Comparison of ENCODE assay signal across 8 cellular contexts in the genomic region with DNA sequence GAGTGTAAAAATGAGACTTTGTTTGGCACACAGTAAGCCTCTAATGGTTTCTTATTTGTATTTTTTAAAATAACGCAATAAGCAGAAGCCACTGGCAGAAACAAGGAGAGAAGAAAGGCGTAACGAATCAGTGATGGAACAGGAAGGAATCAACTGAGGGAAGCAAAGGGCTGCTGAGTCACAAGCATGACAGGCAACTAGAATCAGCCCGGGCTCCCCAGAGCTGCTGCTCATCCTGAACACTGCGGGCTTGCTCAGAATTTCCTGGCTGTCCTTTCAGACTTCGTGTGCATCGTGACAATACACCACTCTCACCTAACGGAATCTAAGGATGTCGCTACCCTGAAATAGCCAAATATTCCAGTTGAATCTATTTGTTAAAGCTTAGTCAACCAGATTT. TPM values are rescaled to one million over a fixed set of nuclear protein-coding genes. Genes with fewer than 3 reads are reported as not detected.
DNase-seq lines count a peak whose midpoint lies in the region; ATAC-seq and TF ChIP-seq lines count a peak whose summit lies in the region.

No MANE protein-coding gene starts in this region.

- TF ChIP-seq CTCF in astrocyte of the cerebellum (IDR thresholded peaks at IDR 0.05; ENCODE audit: low read depth, low read length, missing control alignments) (no peak), kidney epithelial cell (IDR thresholded peaks at IDR 0.05; ENCODE audit: insufficient read depth, low read length, poor library complexity, severe bottlenecking) (no peak)

- DNase-seq in Right ventricle myocardium superior (no peak), cardiac septum (ENCODE audit: low spot score) (no peak), astrocyte of the cerebellum (ENCODE audit: low read depth) (peak; percentile 50), kidney epithelial cell (ENCODE audit: low read depth) (peak; percentile 26), NCI-H524 (lab: John Stamatoyannopoulos, UW) (no peak)

- H3K4me3 ChIP-seq in astrocyte of the cerebellum (ENCODE audit: low read depth, low read length) (no peak overlapping the region), kidney epithelial cell (ENCODE audit: low read depth, low read length) (no peak overlapping the region)

- in situ Hi-C loops in astrocyte of the cerebellum (cut with HindIII; ENCODE audit: low sequenced_read_pairs), result loop anchor here (5.0 kb wide), 1 partner anchor 91 kb away; no protein-coding TSS in a partner anchor

- no peaks in the 10 kb centered on the region for H3K36me3 ChIP-seq in kidney epithelial cell (ENCODE audit: control insufficient read depth, insufficient read depth, low read length)

- intact Hi-C loops in Right ventricle myocardium superior (cut with DNase I), result no loop called here
- intact Hi-C loops in cardiac septum (cut with DNase I), result no loop called here

- no peaks in the 10 kb centered on the region for H3K27me3 ChIP-seq in kidney epithelial cell (ENCODE audit: control insufficient read depth, insufficient read depth, low read length)

- ATAC-seq in Right ventricle myocardium superior (ENCODE audit: poor library complexity), result peak; percentile 72
- ATAC-seq in HG02870 (IDR thresholded peaks at IDR 0.05; ENCODE audit: unreplicated experiment), result no peak
- ATAC-seq in GM18907 (IDR thresholded peaks at IDR 0.05; ENCODE audit: unreplicated experiment), result no peak
- no peak for ATAC-seq in GM18498 (IDR thresholded peaks at IDR 0.05; ENCODE audit: unreplicated experiment)

RNA-seq across cellular contexts. Expression of a gene that starts 20.7 kb away (rescaled TPM):
- 18.4 TPM for total RNA-seq in Right ventricle myocardium superior
- total RNA-seq in cardiac septum, result 13.5 TPM
- 1.9 and 3.1 TPM in 2 replicates for total RNA-seq in kidney epithelial cell

Comparison
In these comparisons a context has a peak if more than half of its experiments do, and no peak if none do; other contexts are left out.
1. DNase-seq: peak in astrocyte of the cerebellum (single experiment) and kidney epithelial cell (single experiment); none in Right ventricle myocardium superior (single experiment), cardiac septum (single experiment) and NCI-H524 (0 of 2).